Comparison of ENCODE assay signal across 8 cellular contexts in genomic region chr20:25249198-25249931, GRCh38. TPM values are rescaled to one million over a fixed set of nuclear protein-coding genes. Genes with fewer than 3 reads are reported as not detected.
DNase-seq lines count a peak whose midpoint lies in the region; ATAC-seq and TF ChIP-seq lines count a peak whose summit lies in the region.

No MANE protein-coding gene starts in this region.

- H3K36me3 Mint-ChIP-seq in CD4-positive, alpha-beta T cell (ENCODE audit: low read depth): peaks cover 27% of the 10 kb centered on the region
- peaks cover 1% of the 10 kb centered on the region for H3K36me3 Mint-ChIP-seq in chondrocyte (ENCODE audit: low read depth)

- H3K27ac Mint-ChIP-seq in CD4-positive, alpha-beta T cell: peak overlapping the region; percentile 74
- H3K27ac Mint-ChIP-seq in chondrocyte (ENCODE audit: unreplicated experiment): peak overlapping the region; percentile 83

- H3K9me3 Mint-ChIP-seq in CD4-positive, alpha-beta T cell: no peaks in the 10 kb centered on the region
- H3K9me3 Mint-ChIP-seq in chondrocyte (ENCODE audit: low read depth): no peaks in the 10 kb centered on the region

- H3K27me3 ChIP-seq in CD4-positive, alpha-beta T cell (ENCODE audit: control insufficient read depth, insufficient read depth, low read length): no peaks in the 10 kb centered on the region
- H3K27me3 ChIP-seq in muscle layer of duodenum (ENCODE audit: low read depth, low read length): no peaks in the 10 kb centered on the region

- peak overlapping the region; percentile 87 to 90 for H3K4me3 ChIP-seq in muscle layer of duodenum (ENCODE audit: low read depth in 1 of 2, low read length in 2 of 2)

- POLR2A ChIA-PET in CD4-positive, alpha-beta T cell (lab: Charles Lee): interaction anchor here (1.2 to 2.6 kb wide), 6 partner anchors 8 to 192 kb away, joined by 3 to 27 read pairs (median 8); partner anchors contain the start of genes ACSS1 and GINS1

- no peaks in the 10 kb centered on the region for H3K36me3 ChIP-seq in muscle layer of duodenum (ENCODE audit: control insufficient read depth in 1 of 2, insufficient read depth in 2 of 2, low read length in 2 of 2)

- DNase-seq in CD4-positive, alpha-beta T cell: no peak
- peak; percentile 16 for DNase-seq in NAMALWA (ENCODE audit: low spot score)
- no peak for DNase-seq in chondrocyte (ENCODE audit: low spot score)
- DNase-seq in T1000 (lab: John Stamatoyannopoulos, UW): no peak
- no peak for DNase-seq in SK-N-DZ (ENCODE audit: low spot score)
- no peak for DNase-seq in Ammon's horn (ENCODE audit: low spot score)

- intact Hi-C loops in CD4-positive, alpha-beta T cell (cut with DNase I, micrococcal nuclease): loop anchor here (5.0 kb wide), 4 partner anchors 52 to 448 kb away; partner anchors contain the start of genes ZNF337 (in 2 of the 2), ACSS1 (in 1 of the 2), APMAP (in 1 of the 2) and ENTPD6 (in 1 of the 2)

- TF ChIP-seq CTCF in CD4-positive, alpha-beta T cell (IDR thresholded peaks at IDR 0.05): no peak
- peak; percentile 61 for TF ChIP-seq CTCF in chondrocyte (IDR thresholded peaks at IDR 0.05)

- CTCF ChIA-PET in CD4-positive, alpha-beta T cell (lab: Charles Lee): interaction anchor here (1.8 kb wide), 1 partner anchor 10 kb away, joined by 5 read pairs; no protein-coding TSS in a partner anchor

- no peaks in the 10 kb centered on the region for H3K9me3 ChIP-seq in CD4-positive, alpha-beta T cell (ENCODE audit: control insufficient read depth, low read length)
- H3K9me3 ChIP-seq in muscle layer of duodenum (ENCODE audit: control insufficient read depth in 1 of 2, low read length in 2 of 2): no peaks in the 10 kb centered on the region

- H3K27ac ChIP-seq in CD4-positive, alpha-beta T cell (ENCODE audit: low read depth, low read length): no peak overlapping the region
- peak overlapping the region; percentile 68 for H3K27ac ChIP-seq in muscle layer of duodenum (ENCODE audit: low read length)

- peak overlapping the region; percentile 94 for H3K4me3 Mint-ChIP-seq in CD4-positive, alpha-beta T cell
- H3K4me3 Mint-ChIP-seq in chondrocyte (ENCODE audit: unreplicated experiment): peak overlapping the region; percentile 84

- H3K27me3 Mint-ChIP-seq in CD4-positive, alpha-beta T cell: no peaks in the 10 kb centered on the region
- no peaks in the 10 kb centered on the region for H3K27me3 Mint-ChIP-seq in chondrocyte (ENCODE audit: low read depth)

- peaks cover 58% of the 10 kb centered on the region for H3K4me1 Mint-ChIP-seq in CD4-positive, alpha-beta T cell (ENCODE audit: low read depth)
- H3K4me1 Mint-ChIP-seq in chondrocyte (ENCODE audit: low read depth): peaks cover 69% of the 10 kb centered on the region

- H3K4me1 ChIP-seq in muscle layer of duodenum (ENCODE audit: control insufficient read depth in 1 of 2, insufficient read depth in 2 of 2, low read length in 2 of 2): peaks cover 3 to 40% of the 10 kb centered on the region in 2 donors

- no peak for ATAC-seq in CD4-positive, alpha-beta T cell (ENCODE audit: poor library complexity)
- ATAC-seq in HG03565 (IDR thresholded peaks at IDR 0.05; ENCODE audit: unreplicated experiment): no peak

RNA-seq across cellular contexts. Expression of gene PYGB, which starts 1.5 kb away (rescaled TPM):
- total RNA-seq in CD4-positive, alpha-beta T cell: 10 to 100 TPM; 26.3 to 27.5 TPM
- 130 to 171 TPM (median 170 TPM) in 3 replicates for total RNA-seq in chondrocyte
- polyA plus RNA-seq in SK-N-DZ (2014; cell fraction: cytosol; rRNA removed): 127 and 155 TPM in 2 replicates
- 212 and 244 TPM in 2 replicates for polyA plus RNA-seq in SK-N-DZ (2014; cell fraction: nucleus; rRNA removed)

RNA-seq across cellular contexts. Expression of gene ENTPD6, which starts 53.9 kb away (rescaled TPM):
- total RNA-seq in CD4-positive, alpha-beta T cell: 10 to 100 TPM; 78.5 to 85.1 TPM
- 42.2 to 53.5 TPM (median 50.3 TPM) in 3 replicates for total RNA-seq in chondrocyte
- polyA plus RNA-seq in SK-N-DZ (2014; cell fraction: cytosol; rRNA removed): 58.0 and 61.2 TPM in 2 replicates
- 253 and 269 TPM in 2 replicates for polyA plus RNA-seq in SK-N-DZ (2014; cell fraction: nucleus; rRNA removed)
